In the genomic region with DNA sequence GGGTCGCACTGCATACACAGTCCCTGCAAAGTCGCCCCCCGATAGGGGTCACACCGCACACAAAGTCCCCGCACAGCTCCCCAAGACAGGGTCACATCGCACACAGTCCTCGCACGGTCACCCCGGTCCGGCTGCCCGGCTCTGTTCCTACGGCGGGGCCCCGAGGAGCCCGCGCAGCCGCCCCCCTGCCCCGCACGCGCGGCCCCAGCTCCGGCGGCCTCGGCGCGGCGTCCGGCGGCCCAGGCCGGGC, we compare ENCODE assay signal across 1 cellular context.
TF ChIP-seq lines count a peak whose summit lies in the region.

No MANE protein-coding gene starts in this region.

TF ChIP-seq in WTC11, 78 proteins besides CTCF, POLR2A, EP300 and RAD21 (continued from another document):
- TF ChIP-seq, protein P1, sequence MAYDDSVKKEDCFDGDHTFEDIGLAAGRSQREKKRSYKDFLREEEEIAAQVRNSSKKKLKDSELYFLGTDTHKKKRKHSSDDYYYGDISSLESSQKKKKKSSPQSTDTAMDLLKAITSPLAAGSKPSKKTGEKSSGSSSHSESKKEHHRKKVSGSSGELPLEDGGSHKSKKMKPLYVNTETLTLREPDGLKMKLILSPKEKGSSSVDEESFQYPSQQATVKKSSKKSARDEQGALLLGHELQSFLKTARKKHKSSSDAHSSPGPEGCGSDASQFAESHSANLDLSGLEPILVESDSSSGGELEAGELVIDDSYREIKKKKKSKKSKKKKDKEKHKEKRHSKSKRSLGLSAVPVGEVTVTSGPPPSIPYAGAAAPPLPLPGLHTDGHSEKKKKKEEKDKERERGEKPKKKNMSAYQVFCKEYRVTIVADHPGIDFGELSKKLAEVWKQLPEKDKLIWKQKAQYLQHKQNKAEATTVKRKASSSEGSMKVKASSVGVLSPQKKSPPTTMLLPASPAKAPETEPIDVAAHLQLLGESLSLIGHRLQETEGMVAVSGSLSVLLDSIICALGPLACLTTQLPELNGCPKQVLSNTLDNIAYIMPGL (CRISPR knock-in tag; IDR thresholded peaks at IDR 0.05) = no peak
